In genomic region chr12:92971869-92972524, GRCh38 we compare ENCODE assay signal across 12 cellular contexts. TPM values are rescaled to one million over a fixed set of nuclear protein-coding genes. Genes with fewer than 3 reads are reported as not detected.
DNase-seq lines count a peak whose midpoint lies in the region; ATAC-seq and TF ChIP-seq lines count a peak whose summit lies in the region.
"Had no signal": no experiment of that assay in that cellular context is flagged by ENCODE, and none has a peak within 500 bp of the region (broad histone marks: within the 10 kb centered on the region; RNA-seq: fewer than 3 reads in every experiment).

No MANE protein-coding gene starts in this region.

- peaks cover under 1% of the 10 kb centered on the region for H3K4me1 Mint-ChIP-seq in activated CD8-positive, alpha-beta T cell treated with anti-CD3 and anti-CD28 coated beads for 36 hours (ENCODE audit: low read depth)

- H3K4me3 Mint-ChIP-seq in activated CD8-positive, alpha-beta T cell treated with anti-CD3 and anti-CD28 coated beads for 36 hours, result no peak overlapping the region

- H3K4me3 ChIP-seq in GM12865 (ENCODE audit: low read depth, low read length) (no peak overlapping the region), fibroblast of villous mesenchyme (ENCODE audit: low read depth, low read length) (no peak overlapping the region), skeletal muscle tissue (ENCODE audit: low read length in 3 of 3) (no peak overlapping the region)
- H3K4me3 ChIP-seq: uterus had no signal

- H3K36me3 ChIP-seq in skeletal muscle tissue (ENCODE audit: control insufficient read depth in 3 of 3, insufficient read depth in 3 of 3, low read length in 3 of 3), result no peaks in the 10 kb centered on the region
- H3K36me3 ChIP-seq: uterus had no signal

- no peaks in the 10 kb centered on the region for H3K36me3 Mint-ChIP-seq in activated CD8-positive, alpha-beta T cell treated with anti-CD3 and anti-CD28 coated beads for 36 hours (ENCODE audit: low read depth)

- H3K9ac ChIP-seq in skeletal muscle tissue (ENCODE audit: low read depth in 1 of 3, low read length in 3 of 3), result no peak overlapping the region

- ATAC-seq in activated CD8-positive, alpha-beta T cell treated with anti-CD3 and anti-CD28 coated beads for 36 hours, result no peak
- no peak for ATAC-seq in HG03520 (IDR thresholded peaks at IDR 0.05; ENCODE audit: unreplicated experiment)

- TF ChIP-seq CTCF in GM12865 (IDR thresholded peaks at IDR 0.05; ENCODE audit: insufficient read depth, low read depth, low read length, missing control alignments) (no peak), fibroblast of villous mesenchyme (IDR thresholded peaks at IDR 0.05; ENCODE audit: insufficient read depth, low read depth, low read length) (no peak)
- TF ChIP-seq CTCF in activated CD8-positive, alpha-beta T cell treated with anti-CD3 and anti-CD28 coated beads for 36 hours (IDR thresholded peaks at IDR 0.05), result no peak

- CTCF ChIA-PET in activated CD8-positive, alpha-beta T cell treated with anti-CD3 and anti-CD28 coated beads for 36 hours (lab: Charles Lee), result no interaction called here

- H3K4me1 ChIP-seq in skeletal muscle tissue (ENCODE audit: control insufficient read depth in 3 of 3, insufficient read depth in 3 of 3, low read length in 3 of 3), result peaks cover 0 to under 1% (median 0%) of the 10 kb centered on the region in 3 donors
- H3K4me1 ChIP-seq: uterus had no signal

- POLR2A ChIA-PET in activated CD8-positive, alpha-beta T cell treated with anti-CD3 and anti-CD28 coated beads for 36 hours (lab: Charles Lee), result no interaction called here

- H3K9me3 ChIP-seq in skeletal muscle tissue (ENCODE audit: control insufficient read depth in 3 of 3, low read length in 3 of 3), result no peaks in the 10 kb centered on the region

- DNase-seq in GM12865 (ENCODE audit: low read depth) (peak; percentile 65), RPMI7951 (ENCODE audit: low read depth) (peak; percentile 60), fibroblast of villous mesenchyme (ENCODE audit: low read depth) (peak; percentile 87), cortex of kidney (lab: John Stamatoyannopoulos, UW) (no peak), iPS-NIHi11 (ENCODE audit: low spot score) (no peak)
- DNase-seq in activated CD8-positive, alpha-beta T cell treated with anti-CD3 and anti-CD28 coated beads for 36 hours, result no peak
- DNase-seq: GF-D8; NCI-H526; stimulated activated CD4-positive, alpha-beta T cell treated with anti-CD3 and anti-CD28 coated beads, Interleukin-4, amount 100 ng/mL, for 1 hour; uterus had no signal

- H3K27ac ChIP-seq in skeletal muscle tissue (ENCODE audit: low read depth, low read length), result peak overlapping the region; percentile 31
- H3K27ac ChIP-seq: uterus had no signal

- peaks cover 2% of the 10 kb centered on the region for H3K27me3 Mint-ChIP-seq in activated CD8-positive, alpha-beta T cell treated with anti-CD3 and anti-CD28 coated beads for 36 hours

- H3K27ac Mint-ChIP-seq in activated CD8-positive, alpha-beta T cell treated with anti-CD3 and anti-CD28 coated beads for 36 hours, result no peak overlapping the region

- H3K27me3 ChIP-seq in skeletal muscle tissue (ENCODE audit: control insufficient read depth in 3 of 3, insufficient read depth in 3 of 3, low read length in 3 of 3), result no peaks in the 10 kb centered on the region
- H3K27me3 ChIP-seq: uterus had no signal

- peaks cover 4% of the 10 kb centered on the region for H3K9me3 Mint-ChIP-seq in activated CD8-positive, alpha-beta T cell treated with anti-CD3 and anti-CD28 coated beads for 36 hours

- intact Hi-C loops in activated CD8-positive, alpha-beta T cell treated with anti-CD3 and anti-CD28 coated beads for 36 hours (cut with micrococcal nuclease), result no loop called here

RNA-seq across cellular contexts. Expression of gene EEA1, which starts 42.9 kb away (rescaled TPM):
- total RNA-seq in RPMI7951 (2014; rRNA removed; shearing (Covaris generic)), result 9.0 and 13.5 TPM in 2 replicates
- 18.7 and 25.0 TPM in 2 replicates for total RNA-seq in fibroblast of villous mesenchyme
- total RNA-seq in skeletal muscle tissue, result 9.4 TPM
- total RNA-seq in activated CD8-positive, alpha-beta T cell treated with anti-CD3 and anti-CD28 coated beads for 36 hours, result 10 to 100 TPM; 20.8 to 21.7 TPM

Comparison
In these comparisons a context has a peak if more than half of its experiments do, and no peak if none do; other contexts are left out.
1. DNase-seq: peak in GM12865 (single experiment), RPMI7951 (single experiment) and fibroblast of villous mesenchyme (single experiment); none in cortex of kidney (single experiment), iPS-NIHi11 (single experiment) and activated CD8-positive, alpha-beta T cell treated with anti-CD3 and anti-CD28 coated beads for 36 hours (single experiment).